ENCODE assay signal across 8 cellular contexts in the genomic region with DNA sequence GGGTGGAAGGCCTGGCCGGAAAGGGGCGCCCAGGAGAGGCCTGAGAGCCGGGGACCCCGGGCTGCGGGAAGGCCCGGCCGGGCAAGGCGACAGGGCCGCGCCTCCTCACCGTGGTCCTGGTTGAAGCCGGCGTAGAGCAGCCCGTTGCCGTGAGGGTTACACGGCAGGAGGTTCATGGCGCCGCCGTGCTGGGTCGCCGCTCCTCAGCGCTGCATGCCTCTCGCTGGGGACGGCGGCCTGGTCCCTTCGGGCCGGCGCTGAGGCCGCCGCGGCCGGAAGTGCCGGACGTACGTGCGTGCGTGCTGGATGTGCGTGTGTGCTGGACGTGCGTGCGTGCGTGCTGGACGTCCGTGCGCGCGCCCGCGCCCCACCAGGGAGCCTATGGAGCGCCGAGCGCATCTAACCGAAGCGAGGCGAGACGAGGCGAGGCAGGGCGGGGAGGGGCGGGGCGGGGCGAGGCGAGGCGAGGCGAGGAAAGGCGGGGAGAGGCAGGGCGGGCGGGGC. TPM values are rescaled to one million over a fixed set of nuclear protein-coding genes. Genes with fewer than 3 reads are reported as not detected.
A peak's percentile ranks its signal among the peaks of the same experiment; 100 is the strongest.
DNase-seq lines count a peak whose midpoint lies in the region; ATAC-seq and TF ChIP-seq lines count a peak whose summit lies in the region.

A gene (minus strand): TSS at position 280 of the 504 bp plus-strand sequence. CDS start 104 bp downstream, at position 176.

- no peaks in the 10 kb centered on the region for H3K9me3 ChIP-seq in esophagus (ENCODE audit: control insufficient read depth in 2 of 2, insufficient read depth in 1 of 2, low read depth in 1 of 2, low read length in 1 of 2)
- no peaks in the 10 kb centered on the region for H3K9me3 ChIP-seq in mucosa of stomach (ENCODE audit: control insufficient read depth, low read length)

- H3K36me3 Mint-ChIP-seq in activated T-cell treated with anti-CD3 and anti-CD28 coated beads, Interleukin-2, amount 50 U/mL, for 24 hours (ENCODE audit: low read depth): peaks cover 34% of the 10 kb centered on the region

- in situ Hi-C loops in KBM-7 (cut with MboI; ENCODE audit: low pct_unique_long_range_greater_than_20kb, low sequenced_read_pairs): no loop called here

- peak within 1 kb of the TSS; percentile 87 for H3K27ac Mint-ChIP-seq in activated T-cell treated with anti-CD3 and anti-CD28 coated beads, Interleukin-2, amount 50 U/mL, for 24 hours

- H3K9me3 Mint-ChIP-seq in activated T-cell treated with anti-CD3 and anti-CD28 coated beads, Interleukin-2, amount 50 U/mL, for 24 hours: no peaks in the 10 kb centered on the region

- H3K4me1 ChIP-seq in esophagus (ENCODE audit: control insufficient read depth in 2 of 2, insufficient read depth in 2 of 2, low read length in 1 of 2): peaks cover 0 to 2% of the 10 kb centered on the region in 2 donors
- peaks cover 23% of the 10 kb centered on the region for H3K4me1 ChIP-seq in mucosa of stomach (ENCODE audit: control insufficient read depth, insufficient read depth, low read length)

- H3K4me3 ChIP-seq in esophagus (ENCODE audit: low read depth in 1 of 2, low read length in 2 of 2) (peak within 1 kb of the TSS; percentile 76 to 95), mucosa of stomach (ENCODE audit: low read length) (peak within 1 kb of the TSS; percentile 66)

- H3K4me1 Mint-ChIP-seq in activated T-cell treated with anti-CD3 and anti-CD28 coated beads, Interleukin-2, amount 50 U/mL, for 24 hours (ENCODE audit: low read depth): peaks cover 26% of the 10 kb centered on the region

- peak within 1 kb of the TSS; percentile 96 to 99 for H3K27ac ChIP-seq in esophagus (ENCODE audit: low read depth in 2 of 2, low read length in 1 of 2)

- H3K27me3 Mint-ChIP-seq in activated T-cell treated with anti-CD3 and anti-CD28 coated beads, Interleukin-2, amount 50 U/mL, for 24 hours: no peaks in the 10 kb centered on the region

- 1% methylated on average over 59 to 63 of the region's 67 CpGs for WGBS in esophagus, 2 donors

- H3K36me3 ChIP-seq in esophagus (ENCODE audit: control insufficient read depth in 2 of 2, insufficient read depth in 2 of 2, low read length in 1 of 2) (peaks cover 0 to 6% of the 10 kb centered on the region in 2 donors), mucosa of stomach (ENCODE audit: control insufficient read depth, insufficient read depth, low read length) (peaks cover 4% of the 10 kb centered on the region)

- H3K9ac ChIP-seq in mucosa of stomach (ENCODE audit: low read length): peak within 1 kb of the TSS; percentile 92

- peak; percentile 73 for ATAC-seq in GM21619 (IDR thresholded peaks at IDR 0.05; ENCODE audit: unreplicated experiment)

- H3K27me3 ChIP-seq in esophagus (ENCODE audit: control insufficient read depth in 1 of 2, insufficient read depth in 2 of 2, low read length in 2 of 2): no peaks in the 10 kb centered on the region
- H3K27me3 ChIP-seq in mucosa of stomach (ENCODE audit: control insufficient read depth, insufficient read depth, low read length): no peaks in the 10 kb centered on the region

- H3K4me3 Mint-ChIP-seq in activated T-cell treated with anti-CD3 and anti-CD28 coated beads, Interleukin-2, amount 50 U/mL, for 24 hours: peak within 1 kb of the TSS; percentile 85

- DNase-seq in DMS 273 (lab: John Stamatoyannopoulos, UW; ENCODE audit: unreplicated experiment): peak; percentile 98
- peak; percentile 94 for DNase-seq in KBM-7
- DNase-seq in activated T-cell treated with anti-CD3 and anti-CD28 coated beads, Interleukin-2, amount 50 U/mL, for 24 hours: peak; percentile 92
- DNase-seq in stimulated activated CD8-positive, alpha-beta memory T cell treated with anti-CD3 and anti-CD28 coated beads, Interleukin-4, amount 100 ng/mL, for 48 hours: peak; percentile 91

TF ChIP-seq in PFSK-1, 5 proteins besides CTCF, POLR2A, EP300 and RAD21:
- TF ChIP-seq FOXP2 (optimal IDR thresholded peaks at IDR 0.05; ENCODE audit: borderline replicate concordance, extremely low read depth, extremely low read length, insufficient read depth): peak; percentile 99
- TF ChIP-seq, protein P1, sequence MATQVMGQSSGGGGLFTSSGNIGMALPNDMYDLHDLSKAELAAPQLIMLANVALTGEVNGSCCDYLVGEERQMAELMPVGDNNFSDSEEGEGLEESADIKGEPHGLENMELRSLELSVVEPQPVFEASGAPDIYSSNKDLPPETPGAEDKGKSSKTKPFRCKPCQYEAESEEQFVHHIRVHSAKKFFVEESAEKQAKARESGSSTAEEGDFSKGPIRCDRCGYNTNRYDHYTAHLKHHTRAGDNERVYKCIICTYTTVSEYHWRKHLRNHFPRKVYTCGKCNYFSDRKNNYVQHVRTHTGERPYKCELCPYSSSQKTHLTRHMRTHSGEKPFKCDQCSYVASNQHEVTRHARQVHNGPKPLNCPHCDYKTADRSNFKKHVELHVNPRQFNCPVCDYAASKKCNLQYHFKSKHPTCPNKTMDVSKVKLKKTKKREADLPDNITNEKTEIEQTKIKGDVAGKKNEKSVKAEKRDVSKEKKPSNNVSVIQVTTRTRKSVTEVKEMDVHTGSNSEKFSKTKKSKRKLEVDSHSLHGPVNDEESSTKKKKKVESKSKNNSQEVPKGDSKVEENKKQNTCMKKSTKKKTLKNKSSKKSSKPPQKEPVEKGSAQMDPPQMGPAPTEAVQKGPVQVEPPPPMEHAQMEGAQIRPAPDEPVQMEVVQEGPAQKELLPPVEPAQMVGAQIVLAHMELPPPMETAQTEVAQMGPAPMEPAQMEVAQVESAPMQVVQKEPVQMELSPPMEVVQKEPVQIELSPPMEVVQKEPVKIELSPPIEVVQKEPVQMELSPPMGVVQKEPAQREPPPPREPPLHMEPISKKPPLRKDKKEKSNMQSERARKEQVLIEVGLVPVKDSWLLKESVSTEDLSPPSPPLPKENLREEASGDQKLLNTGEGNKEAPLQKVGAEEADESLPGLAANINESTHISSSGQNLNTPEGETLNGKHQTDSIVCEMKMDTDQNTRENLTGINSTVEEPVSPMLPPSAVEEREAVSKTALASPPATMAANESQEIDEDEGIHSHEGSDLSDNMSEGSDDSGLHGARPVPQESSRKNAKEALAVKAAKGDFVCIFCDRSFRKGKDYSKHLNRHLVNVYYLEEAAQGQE (IDR thresholded peaks at IDR 0.05; ENCODE audit: insufficient read depth in 1 of 2, low read depth in 2 of 2, low read length in 2 of 2): peak in 1 of 2 experiments; percentile 50; a peak in 1 of 4 replicates
- peak; percentile 82; the same call in 1 of the 2 replicates for TF ChIP-seq SIN3A (IDR thresholded peaks at IDR 0.05; ENCODE audit: borderline replicate concordance, insufficient read depth, low read length)
- TF ChIP-seq TAF1 (IDR thresholded peaks at IDR 0.05; ENCODE audit: borderline replicate concordance, insufficient read depth, low read length): peak; percentile 85; the same call in 1 of the 2 replicates
- TF ChIP-seq POLR2AphosphoS5 (IDR thresholded peaks at IDR 0.05; ENCODE audit: low read depth, low read length): peak; percentile 74

RNA-seq across cellular contexts. Expression of the gene that starts here (rescaled TPM):
- polyA plus RNA-seq in PFSK-1 (2012; ENCODE audit: insufficient read length, low read depth): 140 TPM
- 10 to 100 TPM; 72.2 to 75.3 TPM for polyA plus RNA-seq in esophagus

Comparison
In these comparisons a context has a peak if more than half of its experiments do, and no peak if none do; other contexts are left out.
1. Peak in every context shown above with its lines: DNase-seq, ATAC-seq, H3K4me3 ChIP-seq and H3K27ac ChIP-seq.